In the genomic region with DNA sequence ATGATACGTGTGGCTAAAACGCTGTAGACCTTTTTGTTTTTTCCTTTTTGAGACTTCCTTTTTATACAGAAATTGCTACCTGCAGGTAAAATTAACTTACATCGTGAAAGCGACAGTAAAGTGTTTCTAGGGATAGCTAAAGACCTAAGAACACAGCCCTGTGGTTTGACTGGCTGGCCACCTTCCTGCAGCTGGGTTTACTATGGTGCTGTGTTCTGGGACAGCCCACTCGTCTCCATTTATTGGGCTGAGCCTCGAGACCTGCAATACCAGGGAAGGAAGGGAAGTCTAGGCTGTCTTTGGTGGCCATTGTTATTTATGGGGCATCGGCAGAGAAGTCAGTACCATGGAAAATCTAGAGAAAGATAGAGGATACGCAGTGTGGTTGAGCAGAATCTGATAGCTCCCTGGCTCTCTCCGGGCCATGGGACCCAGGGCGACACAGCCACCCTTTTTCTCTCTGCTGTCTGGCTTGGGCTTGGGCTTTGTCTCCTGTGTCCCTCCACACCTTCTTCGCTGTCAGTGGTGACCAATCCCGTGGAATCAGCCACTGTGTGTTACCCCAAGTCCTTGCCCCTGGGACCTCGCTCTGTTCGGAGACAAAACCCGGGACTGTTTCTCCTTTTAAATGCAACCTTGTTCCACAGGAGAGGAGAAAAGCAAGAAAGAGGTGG, we compare ENCODE assay signal across 11 cellular contexts. TPM values are rescaled to one million over a fixed set of nuclear protein-coding genes. Genes with fewer than 3 reads are reported as not detected.
A peak's percentile ranks its signal among the peaks of the same experiment; 100 is the strongest.
DNase-seq lines count a peak whose midpoint lies in the region; ATAC-seq, FAIRE-seq and TF ChIP-seq lines count a peak whose summit lies in the region.
"Had no signal": no experiment of that assay in that cellular context is flagged by ENCODE, and none has a peak within 500 bp of the region (broad histone marks: within the 10 kb centered on the region; RNA-seq: fewer than 3 reads in every experiment).

No MANE protein-coding gene starts in this region.

- no peaks in the 10 kb centered on the region for H4K20me1 ChIP-seq in smooth muscle cell (ENCODE audit: low read depth)

- DNase-seq in GM19239 (ENCODE audit: insufficient read length, low spot score) (no peak), ascending aorta (ENCODE audit: low spot score in 2 of 2) (no peak), smooth muscle cell (lab: John Stamatoyannopoulos, UW; ENCODE audit: unreplicated experiment) (no peak), NCI-H345 treated with DMSO at 0.1 percent for 48 hours (lab: John Stamatoyannopoulos, UW; ENCODE audit: unreplicated experiment) (no peak), amniotic stem cell (lab: John Stamatoyannopoulos, UW) (no peak), NK-92 (lab: John Stamatoyannopoulos, UW; ENCODE audit: unreplicated experiment) (no peak)
- DNase-seq: DND-41, NCI-H526 treated with DMSO at 0.1 percent for 48 hours, T1000 had no signal

- 74% methylated on average over 15 of the region's 15 CpGs for WGBS in smooth muscle cell (ENCODE audit: low lambda C conversion rate)

- no peak for TF ChIP-seq CTCF in ascending aorta (IDR thresholded peaks at IDR 0.05)
- TF ChIP-seq CTCF in smooth muscle cell (IDR thresholded peaks at IDR 0.05; ENCODE audit: borderline replicate concordance, insufficient read depth, poor library complexity, severe bottlenecking) = no peak

- intact Hi-C loops in ascending aorta (cut with DNase I) = no loop called here

- peak; percentile 4 for FAIRE-seq in GM19239 (lab: Jason Lieb, UNC)

- H3K79me2 ChIP-seq in smooth muscle cell (ENCODE audit: low read depth) = peaks cover 81% of the 10 kb centered on the region

- H3K27ac ChIP-seq in ascending aorta (peak overlapping the region; percentile 95 to 96), iPS-20b (ENCODE audit: low read length) (no peak overlapping the region), smooth muscle cell (ENCODE audit: low read depth) (peak overlapping the region; percentile 100)

- no peaks in the 10 kb centered on the region for H3K36me3 ChIP-seq in ascending aorta
- H3K36me3 ChIP-seq in iPS-20b (ENCODE audit: insufficient read depth, low read depth, low read length) = peaks cover 13% of the 10 kb centered on the region; the same call in 1 of the 2 replicates
- H3K36me3 ChIP-seq in smooth muscle cell (ENCODE audit: low read depth) = no peaks in the 10 kb centered on the region

- H3K9me3 ChIP-seq in ascending aorta (no peaks in the 10 kb centered on the region), iPS-20b (ENCODE audit: insufficient read depth, low read depth, low read length) (no peaks in the 10 kb centered on the region), smooth muscle cell (replicated peaks; ENCODE audit: low read depth) (no peaks in the 10 kb centered on the region)

- H3K4me2 ChIP-seq in smooth muscle cell = peak overlapping the region; percentile 58

- H3K9ac ChIP-seq in iPS-20b (ENCODE audit: low read depth, low read length) = 0 out of 2 replicates have a peak overlapping the region, but pooled peaks have one; percentile 17
- no peak overlapping the region for H3K9ac ChIP-seq in smooth muscle cell (ENCODE audit: low read depth)

- H2AFZ ChIP-seq in smooth muscle cell (ENCODE audit: low read depth) = no peak overlapping the region

- peaks cover 52% of the 10 kb centered on the region for H3F3A ChIP-seq in smooth muscle cell (ENCODE audit: low read depth)

- no peaks in the 10 kb centered on the region for H3K27me3 ChIP-seq in ascending aorta
- no peaks in the 10 kb centered on the region for H3K27me3 ChIP-seq in iPS-20b (ENCODE audit: insufficient read depth, low read length)
- no peaks in the 10 kb centered on the region for H3K27me3 ChIP-seq in smooth muscle cell (ENCODE audit: low read depth)

- H3K4me1 ChIP-seq in ascending aorta = peaks cover 22 to 86% of the 10 kb centered on the region in 2 donors
- H3K4me1 ChIP-seq in iPS-20b (ENCODE audit: insufficient read depth, low read length) = peaks cover 16% of the 10 kb centered on the region
- peaks cover 33% of the 10 kb centered on the region for H3K4me1 ChIP-seq in smooth muscle cell (ENCODE audit: low read depth)

- H3K4me3 ChIP-seq in ascending aorta (no peak overlapping the region), iPS-20b (ENCODE audit: low read length) (no peak overlapping the region), smooth muscle cell (no peak overlapping the region)

- no peak for ATAC-seq in GM19351 (IDR thresholded peaks at IDR 0.05; ENCODE audit: unreplicated experiment)

RNA-seq across cellular contexts. Expression of a gene that starts 30.9 kb away (rescaled TPM):
- total RNA-seq in ascending aorta (1,036 TPM), smooth muscle cell (311 TPM in 2 replicates)
- polyA plus RNA-seq in smooth muscle cell = 53.8 and 60.4 TPM in 2 replicates

RNA-seq across cellular contexts. Expression of a gene that starts 59.4 kb away (rescaled TPM):
- total RNA-seq in ascending aorta = 696 TPM
- total RNA-seq in smooth muscle cell = 324 and 334 TPM in 2 replicates
- polyA plus RNA-seq in smooth muscle cell = 178 and 181 TPM in 2 replicates
